In genomic region chr5:2176581-2176980, GRCh38 we compare ENCODE assay signal across 1 cellular context.
TF ChIP-seq lines count a peak whose summit lies in the region.

No MANE protein-coding gene starts in this region.

TF ChIP-seq in HCT116, 20 proteins besides CTCF, POLR2A, EP300 and RAD21 (continued from another document):
- no peak for TF ChIP-seq ZBTB33 (IDR thresholded peaks at IDR 0.05; ENCODE audit: extremely low read depth, insufficient replicate concordance, low read length)
- no peak for TF ChIP-seq ATF3 (IDR thresholded peaks at IDR 0.05)
- TF ChIP-seq TCF7L2 (IDR thresholded peaks at IDR 0.05; ENCODE audit: borderline replicate concordance, extremely low read depth, insufficient read depth, insufficient read length) = no peak
TF ChIP-seq in HCT116: peak in this region for 0.
